Comparison of ENCODE assay signal across 8 cellular contexts in genomic region chr4:88539322-88540068, GRCh38. TPM values are rescaled to one million over a fixed set of nuclear protein-coding genes. Genes with fewer than 3 reads are reported as not detected.
DNase-seq lines count a peak whose midpoint lies in the region; ATAC-seq and TF ChIP-seq lines count a peak whose summit lies in the region.
"Not testable (repeated sequence)": the region's sequence is repeated elsewhere in the genome, so short reads cannot be mapped to it uniquely, and the experiment has no call there.

No MANE protein-coding gene starts in this region.

- H3K9me3 Mint-ChIP-seq in CD14-positive monocyte; activated CD4-positive, alpha-beta memory T cell treated with anti-CD3 and anti-CD28 coated beads, Interleukin-2, amount 10 ng/mL, durations not matched to agents 7 days and 5 days: not testable (repeated sequence)

- peak overlapping the region; percentile 55 for H2AFZ ChIP-seq in PC-3 (ENCODE audit: low read length)

- peak overlapping the region in 2 of 7 donors; percentile 15 to 28 for H3K27ac Mint-ChIP-seq in CD14-positive monocyte
- not testable (repeated sequence) for H3K27ac Mint-ChIP-seq in activated CD4-positive, alpha-beta memory T cell treated with anti-CD3 and anti-CD28 coated beads, Interleukin-2, amount 10 ng/mL, durations not matched to agents 7 days and 5 days

- peak; percentile 44 for ATAC-seq in HG03432 (IDR thresholded peaks at IDR 0.05; ENCODE audit: unreplicated experiment)
- ATAC-seq in PC-3: 0 out of 2 replicates have a peak, but pooled peaks have one; percentile 38
- not testable (repeated sequence) for ATAC-seq in body of pancreas
- peak in 1 of 8 donors; percentile 59 for ATAC-seq in heart right ventricle

- H3K4me1 ChIP-seq in PC-3 (ENCODE audit: insufficient read depth, low read length): peaks cover 12% of the 10 kb centered on the region
- H3K4me1 ChIP-seq in body of pancreas; neutrophil (ENCODE audit: control insufficient read depth in 1 of 2, insufficient read depth in 1 of 2, low read depth in 1 of 2, low read length in 1 of 2): not testable (repeated sequence)
- peaks cover 0 to 12% (median 5%) of the 10 kb centered on the region in 9 donors for H3K4me1 ChIP-seq in heart right ventricle

- POLR2A ChIA-PET in PC-3 (lab: Charles Lee; ENCODE audit: unreplicated experiment): interaction anchor here (0.6 kb wide), 1 partner anchor 121 kb away, joined by 4 read pairs; no protein-coding TSS in a partner anchor
- POLR2A ChIA-PET in activated CD4-positive, alpha-beta memory T cell treated with anti-CD3 and anti-CD28 coated beads, Interleukin-2, amount 10 ng/mL, durations not matched to agents 7 days and 5 days (lab: Charles Lee): interaction anchor here (1.1 kb wide), 1 partner anchor 120 kb away, joined by 3 read pairs; no protein-coding TSS in a partner anchor

- H3K4me3 ChIP-seq in PC-3 (ENCODE audit: low read length); body of pancreas; heart right ventricle; neutrophil (ENCODE audit: low read depth in 1 of 2, low read length in 1 of 2): not testable (repeated sequence)

- not testable (repeated sequence) for BruUV-seq in PC-3 (replicated peaks; lab: Mats Ljungman, UMichigan)

- TF ChIP-seq POLR2A in body of pancreas (IDR thresholded peaks at IDR 0.05): not testable (repeated sequence)

- H3K9ac ChIP-seq in PC-3 (ENCODE audit: low read length): not testable (repeated sequence)

- not testable (repeated sequence) for H3K36me3 Mint-ChIP-seq in CD14-positive monocyte; activated CD4-positive, alpha-beta memory T cell treated with anti-CD3 and anti-CD28 coated beads, Interleukin-2, amount 10 ng/mL, durations not matched to agents 7 days and 5 days (ENCODE audit: low read depth)

- not testable (repeated sequence) for H3K27me3 ChIP-seq in PC-3 (ENCODE audit: low read length); body of pancreas; heart right ventricle; neutrophil

- peak overlapping the region in 1 of 2 donors; percentile 42 for H3K4me3 Mint-ChIP-seq in CD14-positive monocyte
- not testable (repeated sequence) for H3K4me3 Mint-ChIP-seq in activated CD4-positive, alpha-beta memory T cell treated with anti-CD3 and anti-CD28 coated beads, Interleukin-2, amount 10 ng/mL, durations not matched to agents 7 days and 5 days

- not testable (repeated sequence) for H3K79me2 ChIP-seq in PC-3 (ENCODE audit: low read length)

- H3F3A ChIP-seq in PC-3 (ENCODE audit: low read length, unreplicated experiment): not testable (repeated sequence)

- not testable (repeated sequence) for H3K4me2 ChIP-seq in PC-3 (ENCODE audit: low read length)

- not testable (repeated sequence) for H3K9me3 ChIP-seq in PC-3 (ENCODE audit: low read length); body of pancreas; heart right ventricle; neutrophil

- not testable (repeated sequence) for H3K9me2 ChIP-seq in PC-3 (replicated peaks; ENCODE audit: low read length)

- WGBS in body of pancreas, 2 donors: 16 to 18% methylated on average over 8 to 9 of the region's 9 CpGs
- WGBS in heart right ventricle, 2 donors: 25 to 26% methylated on average over 9 of the region's 9 CpGs

- CTCF ChIA-PET in PC-3 (lab: Charles Lee): interaction anchor here (1.7 kb wide), 1 partner anchor 120 kb away, joined by 21 read pairs; no protein-coding TSS in a partner anchor
- CTCF ChIA-PET in activated CD4-positive, alpha-beta memory T cell treated with anti-CD3 and anti-CD28 coated beads, Interleukin-2, amount 10 ng/mL, durations not matched to agents 7 days and 5 days (lab: Charles Lee): interaction anchor here (0.6 to 2.9 kb wide), 28 partner anchors 9 to 487 kb away, joined by 3 to 37 read pairs (median 5); partner anchors contain the start of genes NAP1L5 and PYURF

- peak; percentile 62 for DNase-seq in CD14-positive monocyte (ENCODE audit: low spot score)
- DNase-seq in PC-3: peak; percentile 64
- peak; percentile 70 for DNase-seq in activated CD4-positive, alpha-beta memory T cell treated with anti-CD3 and anti-CD28 coated beads, Interleukin-2, amount 10 ng/mL, durations not matched to agents 7 days and 5 days
- peak; percentile 83 to 90 (median 85) for DNase-seq in body of pancreas
- peak; percentile 73 to 75 for DNase-seq in heart right ventricle
- DNase-seq in stimulated activated CD8-positive, alpha-beta memory T cell treated with anti-CD3 and anti-CD28 coated beads, Interleukin-4, amount 100 ng/mL, for 1 hour (ENCODE audit: low read depth in 2 of 2, low spot score in 1 of 2): peak; percentile 37 to 60

- peaks cover 11% of the 10 kb centered on the region for H3K4me1 Mint-ChIP-seq in CD14-positive monocyte
- H3K4me1 Mint-ChIP-seq in activated CD4-positive, alpha-beta memory T cell treated with anti-CD3 and anti-CD28 coated beads, Interleukin-2, amount 10 ng/mL, durations not matched to agents 7 days and 5 days: not testable (repeated sequence)

- intact Hi-C loops in CD14-positive monocyte (cut with micrococcal nuclease) (loop anchor here in 1 of 2 donors (10.0 kb wide), 1 partner anchor 485 kb away; no protein-coding TSS in a partner anchor), PC-3 (cut with micrococcal nuclease) (loop anchor here (1.0 to 2.0 kb wide), 3 partner anchors 53 to 167 kb away; partner anchors contain the start of gene HERC3), body of pancreas (cut with DNase I) (loop anchor here (5.0 to 10.0 kb wide), 2 partner anchors 118 to 485 kb away; no protein-coding TSS in a partner anchor), heart right ventricle (cut with DNase I) (loop anchor here (1.0 to 10.0 kb wide), 7 partner anchors 69 to 485 kb away; no protein-coding TSS in a partner anchor)

- TF ChIP-seq CTCF in CD14-positive monocyte (IDR thresholded peaks at IDR 0.05) (peak; percentile 82), PC-3 (conservative IDR thresholded peaks at IDR 0.05; ENCODE audit: low read depth, low read length) (peak; percentile 55), body of pancreas (IDR thresholded peaks at IDR 0.05) (peak; percentile 51 to 80 (median 71)), heart right ventricle (IDR thresholded peaks at IDR 0.05) (peak; percentile 45 to 84 (median 77)), neutrophil (IDR thresholded peaks at IDR 0.05) (peak; percentile 60)

- H3K27me3 Mint-ChIP-seq in CD14-positive monocyte (ENCODE audit: low read depth in 3 of 3): not testable (repeated sequence)
- H3K27me3 Mint-ChIP-seq in activated CD4-positive, alpha-beta memory T cell treated with anti-CD3 and anti-CD28 coated beads, Interleukin-2, amount 10 ng/mL, durations not matched to agents 7 days and 5 days: peaks cover 13% of the 10 kb centered on the region

- H3K27ac ChIP-seq in PC-3 (ENCODE audit: low read length); body of pancreas; heart right ventricle; neutrophil: not testable (repeated sequence)

- H3K36me3 ChIP-seq in PC-3 (ENCODE audit: low read depth, low read length); body of pancreas (replicated peaks in 1 of 2; ENCODE audit: insufficient read depth in 1 of 2, low read depth in 2 of 2); heart right ventricle; neutrophil: not testable (repeated sequence)

- H4K20me1 ChIP-seq in PC-3 (ENCODE audit: low read length): not testable (repeated sequence)

RNA-seq across cellular contexts. Expression of gene PYURF, which starts 15.9 kb away (rescaled TPM):
- polyA plus RNA-seq in CD14-positive monocyte (100 to 1,000 TPM; 220 to 227 TPM), heart right ventricle (10 to 100 TPM; 56.9 to 99.3 TPM)
- total RNA-seq in PC-3 (2014; rRNA removed) (143 and 159 TPM in 2 replicates), body of pancreas (10 to 100 TPM; 56.4 to 79.4 TPM), heart right ventricle (10 to 100 TPM; 44.6 to 61.6 (median 47.5) TPM)
- total RNA-seq in activated CD4-positive, alpha-beta memory T cell treated with anti-CD3 and anti-CD28 coated beads, Interleukin-2, amount 10 ng/mL, durations not matched to agents 7 days and 5 days: 10 to 100 TPM; 50.8 to 52.1 TPM

RNA-seq across cellular contexts. Expression of gene HERC3, which starts 52.8 kb away (rescaled TPM):
- polyA plus RNA-seq in CD14-positive monocyte: 10 to 100 TPM; 30.5 to 36.7 TPM
- total RNA-seq in PC-3 (2014; rRNA removed): 5.2 and 5.4 TPM in 2 replicates
- 10 to 100 TPM; 36.9 to 41.9 TPM for total RNA-seq in activated CD4-positive, alpha-beta memory T cell treated with anti-CD3 and anti-CD28 coated beads, Interleukin-2, amount 10 ng/mL, durations not matched to agents 7 days and 5 days
- total RNA-seq in body of pancreas: 10 to 100 TPM; 10.9 to 19.5 TPM
- total RNA-seq in heart right ventricle: 10 to 100 TPM; 40.6 to 62.6 (median 47.2) TPM
- polyA plus RNA-seq in heart right ventricle: 10 to 100 TPM in 1 of 2 donors, 1 to 10 TPM in 1; 8.5 to 13.2 TPM
